ENCODE assay signal across 8 cellular contexts in genomic region chr6:29005183-29005885, GRCh38. TPM values are rescaled to one million over a fixed set of nuclear protein-coding genes. Genes with fewer than 3 reads are reported as not detected.
DNase-seq lines count a peak whose midpoint lies in the region; ATAC-seq and TF ChIP-seq lines count a peak whose summit lies in the region.

TSS of gene ZNF311 (minus strand) at chr6:29005315. CDS start at chr6:29003954, 1,361 bp downstream.

- H3K4me1 ChIP-seq in PC-9 (replicated peaks; ENCODE audit: insufficient read depth) (no peaks in the 10 kb centered on the region), breast epithelium (no peaks in the 10 kb centered on the region)

- POLR2A ChIA-PET in PC-9 (lab: Charles Lee; ENCODE audit: unreplicated experiment) = no interaction called here

- H3K27ac ChIP-seq in PC-9 (no peak within 1 kb of the TSS), breast epithelium (peak within 1 kb of the TSS; percentile 61 to 83), skin epidermis (peak within 1 kb of the TSS in 16 of 21 experiments; percentile 31 to 87 (median 64))

- no peaks in the 10 kb centered on the region; the same call in 1 of the 2 replicates for H3K9me2 ChIP-seq in PC-9 (ENCODE audit: insufficient read depth)

- no peak for ATAC-seq in GM18505 (IDR thresholded peaks at IDR 0.05; ENCODE audit: unreplicated experiment)

- peak within 1 kb of the TSS; percentile 50 for H3K4me3 ChIP-seq in PC-9
- peak within 1 kb of the TSS; percentile 63 to 81 (median 68) for H3K4me3 ChIP-seq in breast epithelium
- peak within 1 kb of the TSS; percentile 34 to 62 (median 46) for H3K4me3 ChIP-seq in skin epidermis

- no peak for TF ChIP-seq POLR2A in breast epithelium (IDR thresholded peaks at IDR 0.05)
- no peak for TF ChIP-seq POLR2A in GM18505 (IDR thresholded peaks at IDR 0.05; ENCODE audit: borderline replicate concordance, extremely low read depth, insufficient read depth, insufficient read length)

- DNase-seq in SIG-M5 treated with dmso at 0.1 percent for 504 hours (lab: John Stamatoyannopoulos, UW; ENCODE audit: unreplicated experiment) = peak; percentile 25
- DNase-seq in SIG-M5 (lab: John Stamatoyannopoulos, UW) = no peak
- peak in 1 of 2 experiments; percentile 23 for DNase-seq in PC-9
- DNase-seq in breast epithelium (ENCODE audit: low spot score in 2 of 2) = no peak
- peak; percentile 57 for DNase-seq in iPS-NIHi7 (ENCODE audit: extremely low spot score)
- no peak for DNase-seq in SK-N-DZ (ENCODE audit: low spot score)

- peak within 1 kb of the TSS; percentile 64 for H3K4me2 ChIP-seq in PC-9

- H2AFZ ChIP-seq in PC-9 = peak within 1 kb of the TSS; percentile 49

- TF ChIP-seq CTCF in PC-9 (conservative IDR thresholded peaks at IDR 0.05) (no peak), breast epithelium (IDR thresholded peaks at IDR 0.05) (no peak)

- H3K79me2 ChIP-seq in PC-9 (ENCODE audit: low read depth) = no peaks in the 10 kb centered on the region

- H3K9me3 ChIP-seq in PC-9 (ENCODE audit: insufficient read depth, low read depth) (no peaks in the 10 kb centered on the region), breast epithelium (no peaks in the 10 kb centered on the region)

- no peaks in the 10 kb centered on the region for H3K27me3 ChIP-seq in PC-9 (ENCODE audit: insufficient read depth, low read depth)
- no peaks in the 10 kb centered on the region for H3K27me3 ChIP-seq in breast epithelium

- intact Hi-C loops in PC-9 (cut with micrococcal nuclease; ENCODE audit: unreplicated experiment) = loop anchor here (2.0 kb wide), 1 partner anchor 21 kb away; no protein-coding TSS in a partner anchor
- intact Hi-C loops in breast epithelium (cut with DNase I; ENCODE audit: low total_unique reads) = no loop called here

- H3F3A ChIP-seq in PC-9 (ENCODE audit: insufficient read depth, low read depth) = no peaks in the 10 kb centered on the region

- CTCF ChIA-PET in PC-9 (lab: Charles Lee) = no interaction called here

- H4K20me1 ChIP-seq in PC-9 (ENCODE audit: insufficient read depth) = no peaks in the 10 kb centered on the region

- BruUV-seq in PC-9 (replicated peaks; lab: Mats Ljungman, UMichigan) = TSS peak; percentile 90

- no peaks in the 10 kb centered on the region for H3K36me3 ChIP-seq in PC-9 (ENCODE audit: low read depth)
- no peaks in the 10 kb centered on the region for H3K36me3 ChIP-seq in breast epithelium

RNA-seq across cellular contexts. Expression of gene ZNF311, which starts in this region (rescaled TPM):
- total RNA-seq in PC-9 (2021) (2.1 TPM in 2 replicates), breast epithelium (1 to 10 TPM in 2 of 3 donors, under 1 TPM in 1; 0.96 to 3.7 (median 2.0) TPM)
- not detected in 2 replicates for polyA plus RNA-seq in SK-N-DZ (2014; cell fraction: cytosol; rRNA removed)
- not detected in 2 replicates for polyA plus RNA-seq in SK-N-DZ (2014; cell fraction: nucleus; rRNA removed)

Comparison
In these comparisons a context has a peak if more than half of its experiments do, and no peak if none do; other contexts are left out.
1. DNase-seq: peak in SIG-M5 treated with dmso at 0.1 percent for 504 hours (single experiment) and iPS-NIHi7 (single experiment); none in SIG-M5 (single experiment), breast epithelium (0 of 2) and SK-N-DZ (single experiment).
2. Peak in every context shown above with its lines, with median percentiles within 50 percentile points of each other: H3K4me3 ChIP-seq.